8 cellular contexts compared by ENCODE assay signal in genomic region chr21:28992526-28993292, GRCh38. TPM values are rescaled to one million over a fixed set of nuclear protein-coding genes. Genes with fewer than 3 reads are reported as not detected.
A peak's percentile ranks its signal among the peaks of the same experiment; 100 is the strongest.
DNase-seq lines count a peak whose midpoint lies in the region; FAIRE-seq and TF ChIP-seq lines count a peak whose summit lies in the region.

Gene LTN1, minus strand, starts transcription at chr21:28992877. Its CDS starts 72 bp downstream, at chr21:28992805.

- H3K4me2 ChIP-seq in Loucy (ENCODE audit: low read depth, low read length, poor library complexity, severe bottlenecking) = peak within 1 kb of the TSS; percentile 92

- peaks cover 14% of the 10 kb centered on the region for H4K20me1 ChIP-seq in Loucy (ENCODE audit: insufficient read depth, low read length, poor library complexity, severe bottlenecking)

- peaks cover 4% of the 10 kb centered on the region for H3K36me3 Mint-ChIP-seq in nephron (ENCODE audit: low read depth)
- H3K36me3 Mint-ChIP-seq in stimulated activated naive CD8-positive, alpha-beta T cell treated with anti-CD3 and anti-CD28 coated beads, Interleukin-15, Interleukin-2, amounts not matched to agents 100 ng/mL and 50 ng/mL, for 24 hours (ENCODE audit: low read depth) = peaks cover 13% of the 10 kb centered on the region

- peak; percentile 83 for TF ChIP-seq POLR2A in H54 (IDR thresholded peaks at IDR 0.05; ENCODE audit: low read depth, low read length)
- peak; percentile 73 for TF ChIP-seq POLR2A in Raji (IDR thresholded peaks at IDR 0.05; ENCODE audit: insufficient read depth, low read depth, low read length)

- H3K9me3 Mint-ChIP-seq in nephron = no peaks in the 10 kb centered on the region
- no peaks in the 10 kb centered on the region for H3K9me3 Mint-ChIP-seq in stimulated activated naive CD8-positive, alpha-beta T cell treated with anti-CD3 and anti-CD28 coated beads, Interleukin-15, Interleukin-2, amounts not matched to agents 100 ng/mL and 50 ng/mL, for 24 hours

- H3K27ac Mint-ChIP-seq in nephron = peak within 1 kb of the TSS; percentile 79 to 94 (median 89)
- H3K27ac Mint-ChIP-seq in stimulated activated naive CD8-positive, alpha-beta T cell treated with anti-CD3 and anti-CD28 coated beads, Interleukin-15, Interleukin-2, amounts not matched to agents 100 ng/mL and 50 ng/mL, for 24 hours = peak within 1 kb of the TSS; percentile 95

- H3K79me2 ChIP-seq in Loucy (ENCODE audit: insufficient read depth, low read length) = peaks cover 44% of the 10 kb centered on the region

- peaks cover 31% of the 10 kb centered on the region for H3K4me1 ChIP-seq in Loucy (ENCODE audit: insufficient read depth, low read length, poor library complexity, severe bottlenecking)

- no peaks in the 10 kb centered on the region for H3K36me3 ChIP-seq in Loucy (ENCODE audit: insufficient read depth, low read length)

- H3K9ac ChIP-seq in Loucy (ENCODE audit: low read depth, low read length, poor library complexity, severe bottlenecking) = peak within 1 kb of the TSS; percentile 85

- FAIRE-seq in H54 (lab: Jason Lieb, UNC) = peak; percentile 95

- no peaks in the 10 kb centered on the region for H3K9me2 ChIP-seq in Loucy (replicated peaks; ENCODE audit: low read depth, low read length)

- no peaks in the 10 kb centered on the region for H3K27me3 Mint-ChIP-seq in nephron (ENCODE audit: low read depth)
- H3K27me3 Mint-ChIP-seq in stimulated activated naive CD8-positive, alpha-beta T cell treated with anti-CD3 and anti-CD28 coated beads, Interleukin-15, Interleukin-2, amounts not matched to agents 100 ng/mL and 50 ng/mL, for 24 hours = no peaks in the 10 kb centered on the region

- H3K4me3 ChIP-seq in Loucy (ENCODE audit: low read length, poor library complexity, severe bottlenecking) = peak within 1 kb of the TSS; percentile 83
- H3K4me3 ChIP-seq in fibroblast of the aortic adventitia (ENCODE audit: low read depth, low read length) = peak within 1 kb of the TSS; percentile 97

- H3K9me3 ChIP-seq in Loucy (ENCODE audit: insufficient read depth, low read depth, low read length) = no peaks in the 10 kb centered on the region

- H3K4me1 Mint-ChIP-seq in nephron = peaks cover 6% of the 10 kb centered on the region
- H3K4me1 Mint-ChIP-seq in stimulated activated naive CD8-positive, alpha-beta T cell treated with anti-CD3 and anti-CD28 coated beads, Interleukin-15, Interleukin-2, amounts not matched to agents 100 ng/mL and 50 ng/mL, for 24 hours (ENCODE audit: low read depth) = peaks cover 60% of the 10 kb centered on the region

- H2AFZ ChIP-seq in Loucy (ENCODE audit: low read length) = peak within 1 kb of the TSS; percentile 78

- no peaks in the 10 kb centered on the region for H3K27me3 ChIP-seq in Loucy (ENCODE audit: insufficient read depth, low read length, poor library complexity, severe bottlenecking)

- TF ChIP-seq CTCF in Loucy (conservative IDR thresholded peaks at IDR 0.05; ENCODE audit: low read length) = no peak
- TF ChIP-seq CTCF in fibroblast of the aortic adventitia (IDR thresholded peaks at IDR 0.05; ENCODE audit: insufficient read depth, low read length) = peak; percentile 6
- TF ChIP-seq CTCF in nephron (IDR thresholded peaks at IDR 0.05; ENCODE audit: unreplicated experiment in 3 of 3) = no peak

- no peaks in the 10 kb centered on the region for H3F3A ChIP-seq in Loucy (ENCODE audit: low read depth)

- H3K4me3 Mint-ChIP-seq in nephron = peak within 1 kb of the TSS; percentile 90 to 96 (median 93)
- peak within 1 kb of the TSS; percentile 97 for H3K4me3 Mint-ChIP-seq in stimulated activated naive CD8-positive, alpha-beta T cell treated with anti-CD3 and anti-CD28 coated beads, Interleukin-15, Interleukin-2, amounts not matched to agents 100 ng/mL and 50 ng/mL, for 24 hours

- peak; percentile 100 for DNase-seq in EL
- DNase-seq in H54 (ENCODE audit: insufficient read length, low spot score) = peak; percentile 96
- peak; percentile 98 for DNase-seq in activated T-helper 9 cell treated with anti-CD3 and anti-CD28 coated beads, Interleukin-2, amount 50 U/mL, for 16 hours (ENCODE audit: low read depth)
- peak; percentile 100 for DNase-seq in fibroblast of the aortic adventitia (ENCODE audit: low read depth)

RNA-seq across cellular contexts. Expression of gene LTN1, which starts in this region (rescaled TPM):
- total RNA-seq in fibroblast of the aortic adventitia (ENCODE audit: low replicate concordance) = 25.9 and 35.2 TPM in 2 replicates

Comparison
In these comparisons a context has a peak if more than half of its experiments do, and no peak if none do; other contexts are left out.
1. Peak in every context shown above with its lines: DNase-seq and H3K4me3 ChIP-seq.